ENCODE assay signal across 22 cellular contexts in the genomic region with DNA sequence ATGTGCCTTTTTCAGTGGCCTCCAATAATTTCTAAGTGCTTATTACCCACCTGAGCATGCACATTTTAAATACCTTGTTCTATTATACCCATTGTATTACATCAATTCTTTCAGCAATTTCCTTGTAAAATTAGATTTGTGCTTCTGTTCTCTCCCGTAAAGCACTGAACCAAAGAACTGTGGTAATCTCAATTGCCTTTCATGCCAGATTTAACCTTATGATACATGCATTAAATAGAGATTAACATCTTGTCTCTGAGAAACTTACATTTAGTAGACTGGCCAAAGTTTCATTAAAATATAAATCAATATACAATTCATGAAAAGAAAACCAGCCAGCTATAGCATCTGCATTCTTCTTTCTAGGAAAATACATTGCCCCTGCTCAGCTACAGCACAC.
DNase-seq lines count a peak whose midpoint lies in the region; ATAC-seq and TF ChIP-seq lines count a peak whose summit lies in the region.
"Had no signal": no experiment of that assay in that cellular context is flagged by ENCODE, and none has a peak within 500 bp of the region (broad histone marks: within the 10 kb centered on the region; RNA-seq: fewer than 3 reads in every experiment).

No MANE protein-coding gene starts in this region.

- DNase-seq in SK-N-DZ (ENCODE audit: low spot score) = peak; percentile 21
- no peak for DNase-seq in caudate nucleus (lab: John Stamatoyannopoulos, UW)
- DNase-seq in NCI-H1436 treated with DMSO at 0.1 percent for 48 hours (lab: John Stamatoyannopoulos, UW) = no peak
- DNase-seq: 8988T; ACHN; BE2C; C1 segment of cervical spinal cord; CD4-positive, alpha-beta memory T cell; CD4-positive, CD25-positive, alpha-beta regulatory T cell; CD8-positive, alpha-beta memory T cell; COR-L47; DMS 273 treated with DMSO at 0.1 percent for 48 hours; DMS153; DMS53; DMS79; DND-41; EL; GDM1 had no signal

- ATAC-seq in SK-N-SH treated with all-trans-retinoic acid at 6 μM for 48 hours = no peak
- ATAC-seq in HG03469 (IDR thresholded peaks at IDR 0.05; ENCODE audit: unreplicated experiment) = no peak
- ATAC-seq: GM12878 had no signal

- H3K27ac ChIP-seq in caudate nucleus (ENCODE audit: low read depth, low read length) = no peak overlapping the region
- H3K27ac ChIP-seq: BLaER1 had no signal

TF ChIP-seq in SK-N-SH treated with all-trans-retinoic acid at 6 μM for 48 hours, 23 proteins besides CTCF, POLR2A, EP300 and RAD21:
- TF ChIP-seq ISL1 (CRISPR knock-in tag; IDR thresholded peaks at IDR 0.05) (peak; percentile 66), TCF4 (CRISPR knock-in tag; IDR thresholded peaks at IDR 0.05; ENCODE audit: borderline replicate concordance) (0 out of 2 replicates have a peak, but pooled peaks have one; percentile 12)
- TF ChIP-seq, protein P1, sequence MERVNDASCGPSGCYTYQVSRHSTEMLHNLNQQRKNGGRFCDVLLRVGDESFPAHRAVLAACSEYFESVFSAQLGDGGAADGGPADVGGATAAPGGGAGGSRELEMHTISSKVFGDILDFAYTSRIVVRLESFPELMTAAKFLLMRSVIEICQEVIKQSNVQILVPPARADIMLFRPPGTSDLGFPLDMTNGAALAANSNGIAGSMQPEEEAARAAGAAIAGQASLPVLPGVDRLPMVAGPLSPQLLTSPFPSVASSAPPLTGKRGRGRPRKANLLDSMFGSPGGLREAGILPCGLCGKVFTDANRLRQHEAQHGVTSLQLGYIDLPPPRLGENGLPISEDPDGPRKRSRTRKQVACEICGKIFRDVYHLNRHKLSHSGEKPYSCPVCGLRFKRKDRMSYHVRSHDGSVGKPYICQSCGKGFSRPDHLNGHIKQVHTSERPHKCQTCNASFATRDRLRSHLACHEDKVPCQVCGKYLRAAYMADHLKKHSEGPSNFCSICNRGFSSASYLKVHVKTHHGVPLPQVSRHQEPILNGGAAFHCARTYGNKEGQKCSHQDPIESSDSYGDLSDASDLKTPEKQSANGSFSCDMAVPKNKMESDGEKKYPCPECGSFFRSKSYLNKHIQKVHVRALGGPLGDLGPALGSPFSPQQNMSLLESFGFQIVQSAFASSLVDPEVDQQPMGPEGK (CRISPR knock-in tag; IDR thresholded peaks at IDR 0.05; ENCODE audit: borderline replicate concordance) = no peak
TF ChIP-seq in SK-N-SH treated with all-trans-retinoic acid at 6 μM for 48 hours: peak in this region for 2.
